27 cellular contexts compared by ENCODE assay signal in genomic region chr12:92277795-92278194, GRCh38.
"Had no signal": no experiment of that assay in that cellular context is flagged by ENCODE, and none has a peak within 500 bp of the region (broad histone marks: within the 10 kb centered on the region; RNA-seq: fewer than 3 reads in every experiment).

No MANE protein-coding gene starts in this region.

- H3K36me3 Mint-ChIP-seq: activated CD8-positive, alpha-beta memory T cell treated with anti-CD3 and anti-CD28 coated beads, Interleukin-2, amount 10 ng/mL, durations not matched to agents 7 days and 5 days; mesothelial cell of epicardium; stimulated activated effector memory CD8-positive, alpha-beta T cell treated with anti-CD3 and anti-CD28 coated beads, Interleukin-12 subunit alpha, Interleukin-12 subunit beta, amount 100 ng/mL, for 72 hours had no signal

- H3K9me3 ChIP-seq: body of pancreas, SJCRH30, thyroid gland had no signal

- H3K27ac Mint-ChIP-seq: activated CD8-positive, alpha-beta memory T cell treated with anti-CD3 and anti-CD28 coated beads, Interleukin-2, amount 10 ng/mL, durations not matched to agents 7 days and 5 days; activated naive CD8-positive, alpha-beta T cell treated with anti-CD3 and anti-CD28 coated beads, Interleukin-2, amount 10 ng/mL, durations not matched to agents 7 days and 5 days; endodermal cell; mesothelial cell of epicardium; nephron progenitor cell; stimulated activated effector memory CD8-positive, alpha-beta T cell treated with anti-CD3 and anti-CD28 coated beads, Interleukin-12 subunit alpha, Interleukin-12 subunit beta, amount 100 ng/mL, for 72 hours had no signal

- H3K36me3 ChIP-seq: SJCRH30, thyroid gland had no signal

- H3K27me3 Mint-ChIP-seq: activated CD8-positive, alpha-beta memory T cell treated with anti-CD3 and anti-CD28 coated beads, Interleukin-2, amount 10 ng/mL, durations not matched to agents 7 days and 5 days; activated naive CD8-positive, alpha-beta T cell treated with anti-CD3 and anti-CD28 coated beads, Interleukin-2, amount 10 ng/mL, durations not matched to agents 7 days and 5 days had no signal

- H3K4me3 Mint-ChIP-seq: activated CD8-positive, alpha-beta memory T cell treated with anti-CD3 and anti-CD28 coated beads, Interleukin-2, amount 10 ng/mL, durations not matched to agents 7 days and 5 days; activated naive CD8-positive, alpha-beta T cell treated with anti-CD3 and anti-CD28 coated beads, Interleukin-2, amount 10 ng/mL, durations not matched to agents 7 days and 5 days; activated T-cell treated with anti-CD3 and anti-CD28 coated beads, Interleukin-2, amount 50 U/mL, for 4 hours; endodermal cell; mesothelial cell of epicardium; nephron progenitor cell; stimulated activated effector memory CD8-positive, alpha-beta T cell treated with anti-CD3 and anti-CD28 coated beads, Interleukin-12 subunit alpha, Interleukin-12 subunit beta, amount 100 ng/mL, for 72 hours had no signal

- H3K4me1 Mint-ChIP-seq: endodermal cell; nephron progenitor cell; stimulated activated effector memory CD8-positive, alpha-beta T cell treated with anti-CD3 and anti-CD28 coated beads, Interleukin-12 subunit alpha, Interleukin-12 subunit beta, amount 100 ng/mL, for 72 hours had no signal

- H3K27me3 ChIP-seq: body of pancreas, foreskin keratinocyte, SJCRH30, thyroid gland had no signal

- ATAC-seq: activated CD8-positive, alpha-beta memory T cell treated with anti-CD3 and anti-CD28 coated beads, Interleukin-2, amount 10 ng/mL, durations not matched to agents 7 days and 5 days; activated T-cell treated with anti-CD3 and anti-CD28 coated beads, Interleukin-2, amount 50 U/mL, for 4 hours; foreskin keratinocyte; left lobe of liver; stimulated activated effector memory CD8-positive, alpha-beta T cell treated with anti-CD3 and anti-CD28 coated beads, Interleukin-12 subunit alpha, Interleukin-12 subunit beta, amount 100 ng/mL, for 72 hours had no signal

- H3K4me3 ChIP-seq: body of pancreas, SJCRH30, skin epidermis, thyroid gland had no signal

- DNase-seq: activated CD4-positive, alpha-beta T cell treated with anti-CD3 and anti-CD28 coated beads, Interleukin-2, amount 50 U/mL, for 48 hours; activated CD8-positive, alpha-beta memory T cell treated with anti-CD3 and anti-CD28 coated beads, Interleukin-2, amount 10 ng/mL, durations not matched to agents 7 days and 5 days; activated gamma-delta T cell; activated naive CD8-positive, alpha-beta T cell treated with anti-CD3 and anti-CD28 coated beads, Interleukin-2, amount 10 ng/mL, durations not matched to agents 7 days and 5 days; activated T-cell treated with anti-CD3 and anti-CD28 coated beads, Interleukin-2, amount 50 U/mL, for 4 hours; central memory CD4-positive, alpha-beta T cell; endodermal cell; foreskin keratinocyte; glutamatergic neuron; kidney; nephron progenitor cell; nucleus accumbens; posterior cingulate gyrus; retina; SJCRH30; stimulated activated CD4-positive, alpha-beta T cell treated with anti-CD3 and anti-CD28 coated beads, Interleukin-15, amount 100 ng/mL, for 24 hours; stimulated activated CD4-positive, alpha-beta T cell treated with anti-CD3 and anti-CD28 coated beads, Interleukin-4, amount 100 ng/mL, for 1 hour; T1000; thyroid gland had no signal

- FAIRE-seq: colon, kidney, urothelium cell line had no signal

- H3K4me1 ChIP-seq: body of pancreas, foreskin keratinocyte, SJCRH30, thyroid gland had no signal

- H3K27ac ChIP-seq: body of pancreas, epithelial cell of prostate, foreskin keratinocyte, SJCRH30, thyroid gland had no signal

- H3K9me3 Mint-ChIP-seq: activated T-cell treated with anti-CD3 and anti-CD28 coated beads, Interleukin-2, amount 50 U/mL, for 4 hours; endodermal cell; mesothelial cell of epicardium; nephron progenitor cell; stimulated activated effector memory CD8-positive, alpha-beta T cell treated with anti-CD3 and anti-CD28 coated beads, Interleukin-12 subunit alpha, Interleukin-12 subunit beta, amount 100 ng/mL, for 72 hours had no signal
